21 cellular contexts compared by ENCODE assay signal in the genomic region with DNA sequence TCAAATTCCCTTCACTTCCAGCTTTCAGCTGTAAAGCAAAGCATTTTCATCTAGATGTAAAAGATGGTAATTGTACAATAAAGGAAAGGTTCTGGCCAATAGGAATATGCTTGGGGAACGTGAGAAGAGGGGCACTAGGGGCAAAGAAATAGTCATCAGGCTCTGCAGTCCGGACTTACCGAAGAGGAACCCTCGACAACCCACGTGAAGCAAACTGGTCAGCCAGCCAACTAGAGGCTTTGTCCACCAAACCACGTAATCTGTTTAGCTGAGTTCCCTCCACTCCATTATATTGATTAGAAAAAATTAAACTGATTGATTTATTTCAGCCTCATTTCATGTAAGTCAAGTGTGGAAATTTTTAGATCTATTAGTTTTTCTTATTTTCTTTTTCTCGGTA.
DNase-seq lines count a peak whose midpoint lies in the region; ATAC-seq and TF ChIP-seq lines count a peak whose summit lies in the region.
"Had no signal": no experiment of that assay in that cellular context is flagged by ENCODE, and none has a peak within 500 bp of the region (broad histone marks: within the 10 kb centered on the region; RNA-seq: fewer than 3 reads in every experiment).

No MANE protein-coding gene starts in this region.

- CTCF ChIA-PET in activated CD4-positive, alpha-beta memory T cell treated with anti-CD3 and anti-CD28 coated beads for 36 hours (lab: Charles Lee) = no interaction called here

- H3K36me3 ChIP-seq in iPS-18a (ENCODE audit: control insufficient read depth, low read depth, low read length) = no peaks in the 10 kb centered on the region
- no peaks in the 10 kb centered on the region for H3K36me3 ChIP-seq in neuronal stem cell (replicated peaks in 1 of 2; ENCODE audit: control insufficient read depth in 2 of 2, insufficient read depth in 2 of 2, low read length in 2 of 2)
- H3K36me3 ChIP-seq: thoracic aorta had no signal

- H2BK5ac ChIP-seq in H9 (ENCODE audit: insufficient read length, low read length) (no peak overlapping the region), neuronal stem cell (ENCODE audit: low read length) (no peak overlapping the region)

- H3K9me3 Mint-ChIP-seq in H9 = no peaks in the 10 kb centered on the region
- no peaks in the 10 kb centered on the region for H3K9me3 Mint-ChIP-seq in activated CD4-positive, alpha-beta memory T cell treated with anti-CD3 and anti-CD28 coated beads for 36 hours
- H3K9me3 Mint-ChIP-seq: activated T-cell treated with anti-CD3 and anti-CD28 coated beads, Interleukin-2, amount 50 U/mL, for 24 hours; memory B cell; T-helper 1 cell treated with Interleukin-12 subunit alpha and Interleukin-12 subunit beta and Interleukin-4 antibody, amounts not matched to agents 30 μg/mL and 1 μg/mL, for 36 hours had no signal

- no peak overlapping the region for H3K4ac ChIP-seq in H9 (ENCODE audit: low read depth, low read length)
- no peak overlapping the region for H3K4ac ChIP-seq in neuronal stem cell (ENCODE audit: low read length)

- TF ChIP-seq CTCF in H9 (conservative IDR thresholded peaks at IDR 0.05) = no peak

- H2BK15ac ChIP-seq in H9 (ENCODE audit: low read depth, low read length) = no peak overlapping the region
- H2BK15ac ChIP-seq in neuronal stem cell (ENCODE audit: low read length) = no peak overlapping the region

- H4K20me1 ChIP-seq in H9 (ENCODE audit: control insufficient read depth, insufficient read depth, insufficient read length) = no peaks in the 10 kb centered on the region

- H3K4me3 ChIP-seq in iPS-18a (ENCODE audit: low read length) = peak overlapping the region; percentile 60
- H3K4me3 ChIP-seq in neuronal stem cell (ENCODE audit: low read length in 2 of 2) = peak overlapping the region in 1 of 2 donors; percentile 26
- H3K4me3 ChIP-seq: thoracic aorta had no signal

- POLR2A ChIA-PET in activated CD4-positive, alpha-beta memory T cell treated with anti-CD3 and anti-CD28 coated beads for 36 hours (lab: Charles Lee) = no interaction called here

- H3K79me2 ChIP-seq in H9 (ENCODE audit: insufficient read depth, low read length) = no peaks in the 10 kb centered on the region

- H3K27me3 Mint-ChIP-seq in H9 (ENCODE audit: low read depth) = no peaks in the 10 kb centered on the region
- H3K27me3 Mint-ChIP-seq in activated CD4-positive, alpha-beta memory T cell treated with anti-CD3 and anti-CD28 coated beads for 36 hours = peaks cover 1% of the 10 kb centered on the region
- H3K27me3 Mint-ChIP-seq: activated T-cell treated with anti-CD3 and anti-CD28 coated beads, Interleukin-2, amount 50 U/mL, for 24 hours had no signal

- H3K9ac ChIP-seq in H9 (ENCODE audit: extremely low read depth, insufficient read length, low read length) (peak overlapping the region; percentile 5), iPS-18a (ENCODE audit: low read length) (peak overlapping the region; percentile 69), neuronal stem cell (ENCODE audit: low read depth, low read length, poor library complexity) (no peak overlapping the region)

- H3K27me3 ChIP-seq in H9 (ENCODE audit: insufficient read depth, low read length) (no peaks in the 10 kb centered on the region), iPS-18a (ENCODE audit: control insufficient read depth, insufficient read depth, low read length) (no peaks in the 10 kb centered on the region), neuronal stem cell (ENCODE audit: control insufficient read depth in 3 of 3, insufficient read depth in 3 of 3, low read depth in 1 of 3, low read length in 3 of 3) (no peaks in the 10 kb centered on the region)

- H3K23me2 ChIP-seq in H9 (ENCODE audit: insufficient read length, low read depth, low read length, poor library complexity, severe bottlenecking) = no peaks in the 10 kb centered on the region

- H3K14ac ChIP-seq in H9 (ENCODE audit: insufficient read depth, low read length) = no peak overlapping the region
- H3K14ac ChIP-seq in neuronal stem cell (ENCODE audit: low read length) = no peak overlapping the region

- no peak overlapping the region for H2BK120ac ChIP-seq in H9 (ENCODE audit: low read depth, low read length, poor library complexity, severe bottlenecking)
- no peak overlapping the region for H2BK120ac ChIP-seq in neuronal stem cell (ENCODE audit: low read depth, low read length)

- H3K18ac ChIP-seq in H9 (ENCODE audit: insufficient read length, low read depth, low read length) = peak overlapping the region; percentile 2
- no peak overlapping the region for H3K18ac ChIP-seq in neuronal stem cell (ENCODE audit: low read length)

- H2BK20ac ChIP-seq in H9 (ENCODE audit: low read depth, low read length, poor library complexity, severe bottlenecking) = peak overlapping the region; percentile 60

- H3K23ac ChIP-seq in H9 (ENCODE audit: insufficient read length, low read depth, low read length) (no peak overlapping the region), neuronal stem cell (ENCODE audit: low read depth, low read length, poor library complexity) (no peak overlapping the region)

- H3K36me3 Mint-ChIP-seq in H9 (ENCODE audit: insufficient read depth in 1 of 3, low read depth in 3 of 3) = no peaks in the 10 kb centered on the region
- H3K36me3 Mint-ChIP-seq in activated CD4-positive, alpha-beta memory T cell treated with anti-CD3 and anti-CD28 coated beads for 36 hours = no peaks in the 10 kb centered on the region
- H3K36me3 Mint-ChIP-seq: memory B cell had no signal

- no peak overlapping the region for H4K5ac ChIP-seq in H9 (ENCODE audit: insufficient read length, low read depth, low read length)

- H3K4me3 Mint-ChIP-seq in H9 = peak overlapping the region; percentile 37 to 46; a peak in 4 of 5 replicates
- no peak overlapping the region for H3K4me3 Mint-ChIP-seq in activated CD4-positive, alpha-beta memory T cell treated with anti-CD3 and anti-CD28 coated beads for 36 hours
- H3K4me3 Mint-ChIP-seq: activated T-cell treated with anti-CD3 and anti-CD28 coated beads, Interleukin-2, amount 50 U/mL, for 24 hours; memory B cell; T-helper 1 cell treated with Interleukin-12 subunit alpha and Interleukin-12 subunit beta and Interleukin-4 antibody, amounts not matched to agents 30 μg/mL and 1 μg/mL, for 36 hours had no signal

- no peak for ATAC-seq in GM21360 (IDR thresholded peaks at IDR 0.05; ENCODE audit: unreplicated experiment)
- ATAC-seq: left colon; stimulated activated naive CD8-positive, alpha-beta T cell treated with anti-CD3 and anti-CD28 coated beads, Interleukin-15, Interleukin-2, amounts not matched to agents 100 U/mL and 50 U/mL, for 24 hours had no signal

- intact Hi-C loops in activated CD4-positive, alpha-beta memory T cell treated with anti-CD3 and anti-CD28 coated beads for 36 hours (cut with micrococcal nuclease) = no loop called here

- H3K79me1 ChIP-seq in H9 (ENCODE audit: insufficient read depth, low read depth, low read length, poor library complexity, severe bottlenecking) = no peaks in the 10 kb centered on the region
- H3K79me1 ChIP-seq in neuronal stem cell (ENCODE audit: low read depth, low read length) = no peaks in the 10 kb centered on the region

- no CpG with 5 or more reads among the region's 7 CpGs for WGBS in H9 (ENCODE audit: extremely low coverage, insufficient read length, low lambda C conversion rate)
- no CpG with 5 or more reads among the region's 7 CpGs for WGBS in neuronal stem cell (ENCODE audit: extremely low coverage in 2 of 2, insufficient read length in 2 of 2, insufficient replicate concordance in 1 of 2), 2 donors

- H2AFZ ChIP-seq in H9 (ENCODE audit: low read length) (no peak overlapping the region), neuronal stem cell (ENCODE audit: low read length) (peak overlapping the region; percentile 90)

- H3K4me1 ChIP-seq in H9 (ENCODE audit: insufficient read depth, low read length) (peaks cover 6% of the 10 kb centered on the region; the same call in 1 of the 2 replicates), iPS-18a (ENCODE audit: control insufficient read depth, low read depth, low read length) (peaks cover 69% of the 10 kb centered on the region), neuronal stem cell (ENCODE audit: control insufficient read depth in 2 of 2, insufficient read depth in 1 of 2, low read depth in 1 of 2, low read length in 2 of 2) (peaks cover 8 to 24% of the 10 kb centered on the region in 2 donors)

- DNase-seq in H9 (no peak), astrocyte of the hippocampus (ENCODE audit: low read depth, low spot score) (peak; percentile 19), neuronal stem cell (ENCODE audit: low spot score) (no peak), NCI-H226 (no peak)
- DNase-seq in activated naive CD4-positive, alpha-beta T cell treated with anti-CD3 and anti-CD28 coated beads, Interleukin-2, amount 50 U/mL, for 16 hours = no peak
- no peak for DNase-seq in activated CD4-positive, alpha-beta memory T cell treated with anti-CD3 and anti-CD28 coated beads for 36 hours
- DNase-seq: activated CD4-positive, alpha-beta T cell treated with anti-CD3 and anti-CD28 coated beads for 48 hours; activated gamma-delta T cell treated with Interleukin-2 at 50 U/mL for 16 hours; activated T-cell treated with anti-CD3 and anti-CD28 coated beads, Interleukin-2, amount 50 U/mL, for 24 hours; EL; left colon; NCI-H1417; NCI-H2107; NCI-H446; occipital lobe; stimulated activated naive CD8-positive, alpha-beta T cell treated with anti-CD3 and anti-CD28 coated beads, Interleukin-15, Interleukin-2, amounts not matched to agents 100 U/mL and 50 U/mL, for 24 hours had no signal

- H2AK5ac ChIP-seq in H9 (ENCODE audit: insufficient read length, low read length) (no peak overlapping the region), neuronal stem cell (ENCODE audit: low read depth, low read length) (no peak overlapping the region)

- H3T11ph ChIP-seq in H9 (ENCODE audit: low read length) = peak overlapping the region; percentile 56

- H4K8ac ChIP-seq in H9 (replicated peaks; ENCODE audit: insufficient read length, low read depth, low read length) = no peak overlapping the region
- no peak overlapping the region for H4K8ac ChIP-seq in neuronal stem cell (ENCODE audit: low read depth, low read length)

- H4K91ac ChIP-seq in H9 (ENCODE audit: insufficient read length, low read depth, low read length) = no peak overlapping the region
- H4K91ac ChIP-seq in neuronal stem cell (ENCODE audit: low read depth, low read length, poor library complexity) = no peak overlapping the region

- peaks cover 76 to 78% of the 10 kb centered on the region in 2 experiments for H3K4me1 Mint-ChIP-seq in H9
- H3K4me1 Mint-ChIP-seq in activated CD4-positive, alpha-beta memory T cell treated with anti-CD3 and anti-CD28 coated beads for 36 hours (ENCODE audit: low read depth) = no peaks in the 10 kb centered on the region

- no peak overlapping the region for H3K4me2 ChIP-seq in H9 (ENCODE audit: insufficient read depth, insufficient read length, low read length)
- no peak overlapping the region for H3K4me2 ChIP-seq in neuronal stem cell (ENCODE audit: insufficient read depth, low read length, poor library complexity, severe bottlenecking)

- H3K27ac Mint-ChIP-seq in H9 = peak overlapping the region; percentile 96 to 100 (median 99)
- no peak overlapping the region for H3K27ac Mint-ChIP-seq in activated CD4-positive, alpha-beta memory T cell treated with anti-CD3 and anti-CD28 coated beads for 36 hours
- H3K27ac Mint-ChIP-seq: activated T-cell treated with anti-CD3 and anti-CD28 coated beads, Interleukin-2, amount 50 U/mL, for 24 hours; memory B cell; T-helper 1 cell treated with Interleukin-12 subunit alpha and Interleukin-12 subunit beta and Interleukin-4 antibody, amounts not matched to agents 30 μg/mL and 1 μg/mL, for 36 hours had no signal

- no peak overlapping the region for H2BK12ac ChIP-seq in H9 (ENCODE audit: insufficient read length, low read depth, low read length)
- H2BK12ac ChIP-seq in neuronal stem cell (ENCODE audit: low read length) = no peak overlapping the region

- no peak overlapping the region for H3K56ac ChIP-seq in H9 (ENCODE audit: insufficient read length, low read depth, low read length)

- no peaks in the 10 kb centered on the region for H3K9me3 ChIP-seq in H9 (ENCODE audit: control insufficient read depth, low read depth, low read length)
- no peaks in the 10 kb centered on the region for H3K9me3 ChIP-seq in iPS-18a (ENCODE audit: control insufficient read depth, low read depth, low read length)
- no peaks in the 10 kb centered on the region for H3K9me3 ChIP-seq in neuronal stem cell (replicated peaks in 1 of 2; ENCODE audit: control insufficient read depth in 2 of 2, insufficient read depth in 1 of 2, low read depth in 1 of 2, low read length in 2 of 2)
- H3K9me3 ChIP-seq: thoracic aorta had no signal

- H3K27ac ChIP-seq in H9 (ENCODE audit: insufficient read length, low read depth, low read length) = peak overlapping the region; percentile 98
- H3K27ac ChIP-seq in iPS-18a (ENCODE audit: low read length) = peak overlapping the region; percentile 95
- H3K27ac ChIP-seq in neuronal stem cell (replicated peaks; ENCODE audit: low read length) = peak overlapping the region; percentile 26
- H3K27ac ChIP-seq: thoracic aorta had no signal

Comparison
In these comparisons a context has a peak if more than half of its experiments do, and no peak if none do; other contexts are left out.
1. H3K27ac ChIP-seq: peak in every context shown above with its lines; median percentile 98 in H9; 95 in iPS-18a; 26 in neuronal stem cell.